ENCODE assay signal across 9 cellular contexts in genomic region chr5:40428129-40428528, GRCh38.
A peak's percentile ranks its signal among the peaks of the same experiment; 100 is the strongest.
DNase-seq lines count a peak whose midpoint lies in the region; ATAC-seq and TF ChIP-seq lines count a peak whose summit lies in the region.
"Had no signal": no experiment of that assay in that cellular context is flagged by ENCODE, and none has a peak within 500 bp of the region (broad histone marks: within the 10 kb centered on the region; RNA-seq: fewer than 3 reads in every experiment).

No MANE protein-coding gene starts in this region.

- peaks cover 0 to 4% (median 0%) of the 10 kb centered on the region in 8 donors for H3K9me3 Mint-ChIP-seq in CD4-positive, alpha-beta memory T cell
- no peaks in the 10 kb centered on the region for H3K9me3 Mint-ChIP-seq in activated T-helper 17 cell treated with anti-CD3 and anti-CD28 coated beads, Interleukin-2, amount 50 U/mL, for 72 hours

- TF ChIP-seq RAD21 in SK-N-SH (IDR thresholded peaks at IDR 0.05; ENCODE audit: low read length): no peak

- H3K4me3 ChIP-seq in CD4-positive, alpha-beta memory T cell (ENCODE audit: low read length in 2 of 2): no peak overlapping the region
- H3K4me3 ChIP-seq in SK-N-SH (ENCODE audit: low read depth in 2 of 2, low read length in 1 of 2): no peak overlapping the region

- H3K4me1 Mint-ChIP-seq in CD4-positive, alpha-beta memory T cell: peaks cover 28 to 39% (median 30%) of the 10 kb centered on the region in 4 donors
- peaks cover 37% of the 10 kb centered on the region for H3K4me1 Mint-ChIP-seq in activated T-helper 17 cell treated with anti-CD3 and anti-CD28 coated beads, Interleukin-2, amount 50 U/mL, for 72 hours

- H3K9me2 ChIP-seq in SK-N-SH: no peaks in the 10 kb centered on the region

- H3K4me2 ChIP-seq in SK-N-SH: no peak overlapping the region

- 0% methylated on average over 1 of the region's 1 CpG for WGBS in SK-N-SH (ENCODE audit: low lambda C conversion rate)

- intact Hi-C loops in CD4-positive, alpha-beta memory T cell (cut with micrococcal nuclease): no loop called here

- TF ChIP-seq CTCF in SK-N-SH (IDR thresholded peaks at IDR 0.05): no peak

- H3K27me3 Mint-ChIP-seq in CD4-positive, alpha-beta memory T cell: no peaks in the 10 kb centered on the region
- H3K27me3 Mint-ChIP-seq in activated T-helper 17 cell treated with anti-CD3 and anti-CD28 coated beads, Interleukin-2, amount 50 U/mL, for 72 hours: no peaks in the 10 kb centered on the region

- no peaks in the 10 kb centered on the region for H3F3A ChIP-seq in SK-N-SH (replicated peaks; ENCODE audit: insufficient read depth)

- H4K20me1 ChIP-seq in SK-N-SH (ENCODE audit: insufficient read depth): no peaks in the 10 kb centered on the region

- H3K79me2 ChIP-seq in SK-N-SH (ENCODE audit: insufficient read depth): no peaks in the 10 kb centered on the region

- TF ChIP-seq EP300 in SK-N-SH (IDR thresholded peaks at IDR 0.05; ENCODE audit: borderline replicate concordance in 1 of 2, low read depth in 1 of 2, low read length in 1 of 2): no peak

- peak overlapping the region in 6 of 7 donors; percentile 16 to 90 (median 79) for H3K27ac Mint-ChIP-seq in CD4-positive, alpha-beta memory T cell
- H3K27ac Mint-ChIP-seq in activated T-helper 17 cell treated with anti-CD3 and anti-CD28 coated beads, Interleukin-2, amount 50 U/mL, for 72 hours: peak overlapping the region; percentile 37

- H3K9ac ChIP-seq in SK-N-SH: no peak overlapping the region

- peaks cover 0 to 2% of the 10 kb centered on the region in 2 donors for H3K36me3 Mint-ChIP-seq in CD4-positive, alpha-beta memory T cell
- H3K36me3 Mint-ChIP-seq in activated T-helper 17 cell treated with anti-CD3 and anti-CD28 coated beads, Interleukin-2, amount 50 U/mL, for 72 hours (ENCODE audit: low read depth): no peaks in the 10 kb centered on the region

- no peak overlapping the region for H3K27ac ChIP-seq in CD4-positive, alpha-beta memory T cell (ENCODE audit: low read depth, low read length)
- H3K27ac ChIP-seq in SK-N-SH (ENCODE audit: low read depth in 2 of 2, low read length in 1 of 2): no peak overlapping the region

- H2AFZ ChIP-seq in SK-N-SH (ENCODE audit: low read depth): no peak overlapping the region

- no peaks in the 10 kb centered on the region for H3K27me3 ChIP-seq in CD4-positive, alpha-beta memory T cell (ENCODE audit: insufficient read depth, low read length)
- H3K27me3 ChIP-seq in SK-N-SH (ENCODE audit: insufficient read depth): no peaks in the 10 kb centered on the region

- ATAC-seq in HG03378 (IDR thresholded peaks at IDR 0.05; ENCODE audit: unreplicated experiment) (peak; percentile 61), GM21360 (IDR thresholded peaks at IDR 0.05; ENCODE audit: unreplicated experiment) (no peak)
- peak; percentile 81 for ATAC-seq in activated T-helper 17 cell treated with anti-CD3 and anti-CD28 coated beads, Interleukin-2, amount 50 U/mL, for 72 hours (replicated peaks)

- no peaks in the 10 kb centered on the region for H3K9me3 ChIP-seq in CD4-positive, alpha-beta memory T cell (ENCODE audit: control insufficient read depth in 1 of 2, low read length in 2 of 2)
- H3K9me3 ChIP-seq in SK-N-SH: no peaks in the 10 kb centered on the region

- peaks cover 26% of the 10 kb centered on the region for H3K4me1 ChIP-seq in CD4-positive, alpha-beta memory T cell (ENCODE audit: insufficient read depth, low read length)
- H3K4me1 ChIP-seq in SK-N-SH (ENCODE audit: control insufficient read depth in 1 of 2, insufficient read depth in 2 of 2, low read depth in 1 of 2, low read length in 1 of 2): peaks cover 0 to 4% of the 10 kb centered on the region in 2 experiments; a peak in 1 of 4 replicates

- peak in 1 of 5 donors; percentile 61 for DNase-seq in CD4-positive, alpha-beta memory T cell
- peak; percentile 43 for DNase-seq in kidney tubule cell (ENCODE audit: low spot score)
- DNase-seq in SK-N-SH: no peak
- no peak for DNase-seq in NCI-H1436 (lab: John Stamatoyannopoulos, UW)
- DNase-seq in NCI-H2171 (lab: John Stamatoyannopoulos, UW): no peak
- DNase-seq: islet precursor cell had no signal

- H3K4me3 Mint-ChIP-seq in CD4-positive, alpha-beta memory T cell: peak overlapping the region in 1 of 8 donors; percentile 41
- peak overlapping the region; percentile 24 for H3K4me3 Mint-ChIP-seq in activated T-helper 17 cell treated with anti-CD3 and anti-CD28 coated beads, Interleukin-2, amount 50 U/mL, for 72 hours

- POLR2A ChIA-PET in CD4-positive, alpha-beta memory T cell (lab: Charles Lee; ENCODE audit: partially characterized antibody): interaction anchor here (1.2 to 4.0 kb wide), 2 partner anchors 8 to 16 kb away, joined by 5 to 43 read pairs; no protein-coding TSS in a partner anchor
- POLR2A ChIA-PET in SK-N-SH (lab: Yijun Ruan, JAX): no interaction called here

- no peaks in the 10 kb centered on the region for H3K36me3 ChIP-seq in CD4-positive, alpha-beta memory T cell (ENCODE audit: insufficient read depth, low read length)
- H3K36me3 ChIP-seq in SK-N-SH (replicated peaks in 1 of 2; ENCODE audit: control insufficient read depth in 1 of 2, insufficient read depth in 2 of 2, low read length in 1 of 2): no peaks in the 10 kb centered on the region

- CTCF ChIA-PET in CD4-positive, alpha-beta memory T cell (lab: Charles Lee; ENCODE audit: partially characterized antibody): interaction anchor here (0.8 to 1.6 kb wide), 2 partner anchors 11 to 17 kb away, joined by 3 to 6 read pairs; no protein-coding TSS in a partner anchor
- CTCF ChIA-PET in SK-N-SH (lab: Yijun Ruan, JAX): interaction anchor here (0.9 kb wide), 1 partner anchor 90 kb away, joined by 3 read pairs; no protein-coding TSS in a partner anchor

TF ChIP-seq in SK-N-SH, 30 proteins besides CTCF, POLR2A, EP300 and RAD21:
- TF ChIP-seq PBX3 (IDR thresholded peaks at IDR 0.05) (no peak), FOSL2 (IDR thresholded peaks at IDR 0.05; ENCODE audit: borderline replicate concordance, low read depth) (no peak), GATA2 (CRISPR knock-in tag; IDR thresholded peaks at IDR 0.05) (no peak), TEAD4 (IDR thresholded peaks at IDR 0.05; ENCODE audit: borderline replicate concordance, insufficient read depth) (no peak)
